In genomic region chr10:72107325-72108003, GRCh38 we compare ENCODE assay signal across 10 cellular contexts. TPM values are rescaled to one million over a fixed set of nuclear protein-coding genes. Genes with fewer than 3 reads are reported as not detected.
DNase-seq lines count a peak whose midpoint lies in the region; ATAC-seq and TF ChIP-seq lines count a peak whose summit lies in the region.
"Had no signal": no experiment of that assay in that cellular context is flagged by ENCODE, and none has a peak within 500 bp of the region (broad histone marks: within the 10 kb centered on the region; RNA-seq: fewer than 3 reads in every experiment).

No MANE protein-coding gene starts in this region.

- TF ChIP-seq POLR2A in HCT116 (IDR thresholded peaks at IDR 0.05; ENCODE audit: borderline replicate concordance, extremely low read depth, insufficient read depth, insufficient read length) (no peak), prostate gland (IDR thresholded peaks at IDR 0.05) (no peak)

- TF ChIP-seq CTCF in CD8-positive, alpha-beta T cell (IDR thresholded peaks at IDR 0.05): no peak
- TF ChIP-seq CTCF in HCT116 (IDR thresholded peaks at IDR 0.05 in 2 of 3, conservative IDR thresholded peaks at IDR 0.05 in 1 of 3; ENCODE audit: borderline replicate concordance in 1 of 3, insufficient read depth in 1 of 3, low read depth in 2 of 3, low read length in 2 of 3) (no peak), left lung (IDR thresholded peaks at IDR 0.05) (no peak), prostate gland (IDR thresholded peaks at IDR 0.05) (no peak)

- H3K36me3 ChIP-seq in CD8-positive, alpha-beta T cell (ENCODE audit: insufficient read depth, low read length): no peaks in the 10 kb centered on the region
- H3K36me3 ChIP-seq in HCT116 (ENCODE audit: control insufficient read depth in 1 of 2, insufficient read depth in 2 of 2, low read length in 2 of 2) (no peaks in the 10 kb centered on the region), left lung (no peaks in the 10 kb centered on the region), prostate gland (no peaks in the 10 kb centered on the region)

- H3K4me2 ChIP-seq in HCT116 (ENCODE audit: low read length): peak overlapping the region; percentile 29

- peaks cover 84% of the 10 kb centered on the region for H3K4me1 ChIP-seq in CD8-positive, alpha-beta T cell (ENCODE audit: insufficient read depth, low read length)
- H3K4me1 ChIP-seq in HCT116 (ENCODE audit: control insufficient read depth in 1 of 2, insufficient read depth in 2 of 2, low read length in 2 of 2): peaks cover 15 to 17% of the 10 kb centered on the region in 2 experiments
- no peaks in the 10 kb centered on the region for H3K4me1 ChIP-seq in left lung
- H3K4me1 ChIP-seq in prostate gland (replicated peaks): no peaks in the 10 kb centered on the region

- no peak overlapping the region for H2AFZ ChIP-seq in HCT116 (ENCODE audit: low read depth, low read length, poor library complexity, severe bottlenecking)

- BruUV-seq in HCT116 (replicated peaks; lab: Mats Ljungman, UMichigan): no TSS peak

- CTCF ChIA-PET in CD8-positive, alpha-beta T cell (lab: Charles Lee): interaction anchor here (1.1 to 2.1 kb wide), 7 partner anchors 10 to 229 kb away, joined by 3 to 9 read pairs (median 3); partner anchors contain the start of gene SPOCK2
- CTCF ChIA-PET in HCT116 (lab: Charles Lee): interaction anchor here (1.9 kb wide), 1 partner anchor 18 kb away, joined by 6 read pairs; no protein-coding TSS in a partner anchor

- RAD21 ChIA-PET in HCT116 (lab: Charles Lee; ENCODE audit: low non-redundant PET in 1 of 2, low total read pairs in 2 of 2, uncharacterized antibody in 2 of 2, unreplicated experiment in 2 of 2): no interaction called here

- H3K4me1 Mint-ChIP-seq in CD8-positive, alpha-beta T cell (ENCODE audit: low read depth): peaks cover 85% of the 10 kb centered on the region
- peaks cover 54% of the 10 kb centered on the region for H3K4me1 Mint-ChIP-seq in T-helper 17 cell

- no peak for TF ChIP-seq RAD21 in HCT116 (IDR thresholded peaks at IDR 0.05; ENCODE audit: low read depth)

- 58% methylated on average over 3 of the region's 3 CpGs for WGBS in prostate gland

- H3K9me2 ChIP-seq in HCT116 (ENCODE audit: insufficient read depth): no peaks in the 10 kb centered on the region

- H3K36me3 Mint-ChIP-seq in CD8-positive, alpha-beta T cell: peaks cover 7% of the 10 kb centered on the region
- peaks cover 5% of the 10 kb centered on the region for H3K36me3 Mint-ChIP-seq in T-helper 17 cell (ENCODE audit: low read depth)

- H3K9ac ChIP-seq in HCT116 (ENCODE audit: low read length): no peak overlapping the region

- H4K20me1 ChIP-seq in HCT116 (ENCODE audit: insufficient read depth): no peaks in the 10 kb centered on the region

- no peaks in the 10 kb centered on the region for H3K27me3 ChIP-seq in CD8-positive, alpha-beta T cell (ENCODE audit: insufficient read depth, low read length)
- H3K27me3 ChIP-seq in HCT116 (ENCODE audit: insufficient read depth, low read length) (no peaks in the 10 kb centered on the region), left lung (no peaks in the 10 kb centered on the region), prostate gland (replicated peaks; ENCODE audit: insufficient read depth) (no peaks in the 10 kb centered on the region)

- peak; percentile 72 for ATAC-seq in CD8-positive, alpha-beta T cell
- ATAC-seq in HCT116 (peak; percentile 73), T-helper 17 cell (peak; percentile 75), left lung (peak; percentile 90), GM19463 (IDR thresholded peaks at IDR 0.05; ENCODE audit: unreplicated experiment) (no peak), left ventricle myocardium superior (no peak)

- peak overlapping the region; percentile 93 for H3K27ac Mint-ChIP-seq in CD8-positive, alpha-beta T cell
- H3K27ac Mint-ChIP-seq in T-helper 17 cell: peak overlapping the region; percentile 96

- peak overlapping the region; percentile 39 for H3K4me3 ChIP-seq in CD8-positive, alpha-beta T cell (ENCODE audit: low read depth, low read length)
- H3K4me3 ChIP-seq in HCT116 (replicated peaks in 1 of 2; ENCODE audit: low read depth in 1 of 2, low read length in 2 of 2): no peak overlapping the region
- H3K4me3 ChIP-seq in left lung: no peak overlapping the region
- no peak overlapping the region for H3K4me3 ChIP-seq in prostate gland
- H3K4me3 ChIP-seq: K562 had no signal

- peak overlapping the region; percentile 36 for H3K27ac ChIP-seq in CD8-positive, alpha-beta T cell (ENCODE audit: low read depth, low read length)
- H3K27ac ChIP-seq in HCT116 (ENCODE audit: low read depth, low read length) (peak overlapping the region; percentile 39; the same call in 1 of the 2 replicates), left lung (peak overlapping the region in 1 of 2 donors; percentile 49), prostate gland (no peak overlapping the region)

- no peaks in the 10 kb centered on the region for H3K27me3 Mint-ChIP-seq in CD8-positive, alpha-beta T cell (ENCODE audit: low read depth)
- no peaks in the 10 kb centered on the region for H3K27me3 Mint-ChIP-seq in T-helper 17 cell

- intact Hi-C loops in CD8-positive, alpha-beta T cell (cut with DNase I, micrococcal nuclease): loop anchor here (1.0 to 2.0 kb wide), 3 partner anchors 15 to 19 kb away; partner anchors contain the start of gene SPOCK2 (in 1 of the 2)
- intact Hi-C loops in HCT116 (cut with micrococcal nuclease) (no loop called here), left lung (cut with DNase I) (no loop called here), prostate gland (cut with DNase I) (no loop called here), left ventricle myocardium superior (cut with micrococcal nuclease) (no loop called here)

- H3K9me3 Mint-ChIP-seq in CD8-positive, alpha-beta T cell: no peaks in the 10 kb centered on the region

- POLR2A ChIA-PET in CD8-positive, alpha-beta T cell (lab: Charles Lee): interaction anchor here (0.6 to 2.1 kb wide), 6 partner anchors 14 to 749 kb away, joined by 3 to 12 read pairs (median 4); partner anchors contain the start of genes ANAPC16, ASCC1 and SPOCK2
- POLR2A ChIA-PET in HCT116 (lab: Charles Lee): no interaction called here

- H3K79me2 ChIP-seq in HCT116 (ENCODE audit: insufficient read depth, low read length): no peaks in the 10 kb centered on the region

- no peak for DNase-seq in CD8-positive, alpha-beta T cell
- no peak for DNase-seq in HCT116 (ENCODE audit: low read depth, low spot score)
- DNase-seq in T-helper 17 cell: no peak
- no peak for DNase-seq in left lung
- no peak for DNase-seq in prostate gland (ENCODE audit: low spot score)
- DNase-seq in NCI-H748 (lab: John Stamatoyannopoulos, UW; ENCODE audit: unreplicated experiment): no peak
- no peak for DNase-seq in left ventricle myocardium superior
- DNase-seq: NK-92 treated with Interleukin-12 subunit alpha and Interleukin-12 subunit beta, amount 100 ng/mL, for 24 hours had no signal

- H3K4me3 Mint-ChIP-seq in CD8-positive, alpha-beta T cell: peak overlapping the region; percentile 72
- peak overlapping the region; percentile 77 for H3K4me3 Mint-ChIP-seq in T-helper 17 cell

- no peaks in the 10 kb centered on the region for H3K9me3 ChIP-seq in CD8-positive, alpha-beta T cell (ENCODE audit: low read length)
- no peaks in the 10 kb centered on the region for H3K9me3 ChIP-seq in HCT116 (ENCODE audit: control insufficient read depth in 1 of 2, insufficient read depth in 1 of 2, low read depth in 1 of 2, low read length in 2 of 2)
- H3K9me3 ChIP-seq in T-helper 17 cell (ENCODE audit: control insufficient read depth, low read length, poor library complexity, severe bottlenecking): no peaks in the 10 kb centered on the region
- no peaks in the 10 kb centered on the region for H3K9me3 ChIP-seq in left lung
- H3K9me3 ChIP-seq in prostate gland: no peaks in the 10 kb centered on the region

TF ChIP-seq in HCT116, 20 proteins besides CTCF, POLR2A, EP300 and RAD21:
- TF ChIP-seq POLR2AphosphoS5 (IDR thresholded peaks at IDR 0.05; ENCODE audit: low read depth, low read length) (no peak), SP1 (IDR thresholded peaks at IDR 0.05; ENCODE audit: low read depth) (0 out of 2 replicates have a peak, but pooled peaks have one; percentile 17), FOSL1 (IDR thresholded peaks at IDR 0.05; ENCODE audit: low read depth) (peak; percentile 15; the same call in 1 of the 2 replicates)

RNA-seq across cellular contexts. Expression of gene SPOCK2, which starts 19.1 kb away (rescaled TPM):
- total RNA-seq in CD8-positive, alpha-beta T cell: 100 to 1,000 TPM; 909 to 922 TPM
- total RNA-seq in HCT116 (2021; ENCODE audit: unreplicated experiment): 1.1 TPM
- polyA plus RNA-seq in HCT116 (2012): 0.25 and 0.57 TPM in 2 replicates
- 100 to 1,000 TPM; 603 to 772 TPM for total RNA-seq in T-helper 17 cell
- total RNA-seq in left lung: 100 to 1,000 TPM in 1 of 2 donors, 10 to 100 TPM in 1; 69.7 to 107 TPM
- 100 to 1,000 TPM in 1 of 2 donors, 1 to 10 TPM in 1; 5.1 to 163 TPM for total RNA-seq in prostate gland
- 12.7 TPM for total RNA-seq in left ventricle myocardium superior

Comparison
In these comparisons a context has a peak if more than half of its experiments do, and no peak if none do; other contexts are left out.
1. ATAC-seq: peak in CD8-positive, alpha-beta T cell (single experiment), HCT116 (single experiment), T-helper 17 cell (single experiment) and left lung (single experiment); none in GM19463 (single experiment) and left ventricle myocardium superior (single experiment).
2. H3K27ac ChIP-seq: peak in CD8-positive, alpha-beta T cell (single experiment) and HCT116 (single experiment); none in prostate gland (0 of 2).
3. intact Hi-C loops: an anchor here in CD8-positive, alpha-beta T cell (1.0 to 2.0 kb wide); none called in HCT116, left lung, prostate gland and left ventricle myocardium superior.